1 cellular context compared by ENCODE assay signal in the genomic region with DNA sequence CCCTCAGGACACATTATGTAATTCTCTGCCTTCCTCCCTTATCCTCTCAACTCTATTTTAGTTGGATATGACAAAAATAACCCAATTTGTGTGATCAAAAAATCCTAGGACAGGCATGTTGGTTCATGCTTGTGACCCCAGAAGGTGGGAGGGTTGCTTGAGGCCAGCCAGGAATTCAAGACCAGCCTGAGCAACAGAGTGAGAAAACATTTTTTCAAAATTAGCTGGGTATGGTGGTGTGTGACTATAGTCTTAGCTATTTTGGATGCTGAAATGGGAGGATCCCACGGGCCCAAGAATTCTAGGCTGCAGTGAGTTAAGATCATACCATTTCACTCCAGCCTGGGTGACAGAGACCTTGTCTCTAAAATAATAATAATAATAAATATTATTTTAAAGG.
TF ChIP-seq lines count a peak whose summit lies in the region.

No MANE protein-coding gene starts in this region.

TF ChIP-seq in GM23338, 12 proteins besides CTCF, POLR2A, EP300 and RAD21 (continued from another document):
- TF ChIP-seq ZNF462 (CRISPR knock-in tag; IDR thresholded peaks at IDR 0.05) = no peak
- TF ChIP-seq JUNB (IDR thresholded peaks at IDR 0.05; ENCODE audit: unreplicated experiment) = no peak
- no peak for TF ChIP-seq POLR2AphosphoS5 (IDR thresholded peaks at IDR 0.05; ENCODE audit: low read depth)
- TF ChIP-seq CREB1 (CRISPR knock-in tag; IDR thresholded peaks at IDR 0.05; ENCODE audit: low read depth) = no peak
